8 cellular contexts compared by ENCODE assay signal in the genomic region with DNA sequence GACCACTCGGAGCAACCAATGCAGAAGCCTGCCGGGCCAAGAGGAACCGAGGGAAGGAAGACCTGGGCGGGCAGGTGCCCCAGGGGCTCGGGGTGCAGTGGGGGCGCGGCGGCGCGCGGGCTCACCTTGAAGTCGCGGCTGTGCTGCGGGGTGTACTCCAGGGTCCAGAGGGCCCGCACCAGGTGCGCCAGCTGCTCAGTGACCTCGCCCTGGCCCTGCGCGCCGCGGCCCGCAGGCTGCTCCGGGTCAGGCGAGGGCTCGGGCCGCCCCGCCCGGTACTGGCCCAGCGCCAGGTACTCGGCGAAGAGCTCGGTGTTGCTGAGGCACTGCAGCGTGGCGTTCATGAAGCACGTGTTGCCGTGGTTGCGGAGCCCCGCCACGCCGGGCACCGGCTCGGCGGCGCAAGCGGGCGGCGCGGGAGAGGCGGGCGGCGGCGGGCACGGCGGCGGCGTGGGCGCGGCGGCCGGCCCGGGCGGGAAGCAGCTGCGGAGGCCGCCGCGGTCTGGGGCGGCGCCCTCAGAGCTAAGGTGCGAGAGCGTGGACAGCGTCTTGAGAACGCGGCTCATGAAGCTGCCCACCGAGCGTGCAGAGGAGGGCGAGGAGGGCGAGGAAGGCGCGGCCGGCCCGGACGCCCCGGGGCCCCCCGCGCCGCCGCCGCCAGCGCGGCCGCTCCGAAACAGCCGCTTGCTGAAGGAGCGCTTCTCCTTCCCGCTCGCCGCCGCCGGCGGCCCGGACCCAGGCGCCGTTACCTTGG. TPM values are rescaled to one million over a fixed set of nuclear protein-coding genes. Genes with fewer than 3 reads are reported as not detected.
DNase-seq lines count a peak whose midpoint lies in the region; ATAC-seq and TF ChIP-seq lines count a peak whose summit lies in the region.

No MANE protein-coding gene starts in this region.

- peaks cover 16% of the 10 kb centered on the region for H4K20me1 ChIP-seq in Karpas-422 (ENCODE audit: insufficient read depth, low read depth, low read length)

- 0 out of 2 replicates have a peak, but pooled peaks cover 2% of the 10 kb centered on the region for H3K27me3 ChIP-seq in Karpas-422 (ENCODE audit: low read length)
- no peaks in the 10 kb centered on the region for H3K27me3 ChIP-seq in kidney epithelial cell (ENCODE audit: control insufficient read depth, insufficient read depth, low read length)

- peak overlapping the region; percentile 63; the same call in 1 of the 2 replicates for H2AFZ ChIP-seq in Karpas-422 (ENCODE audit: low read length)

- H3K9me3 ChIP-seq in ES-I3 (ENCODE audit: control insufficient read depth, insufficient read depth, low read length) = no peaks in the 10 kb centered on the region
- H3K9me3 ChIP-seq in Karpas-422 (ENCODE audit: low read length) = no peaks in the 10 kb centered on the region

- H3K9ac ChIP-seq in ES-I3 (ENCODE audit: low read depth, low read length) = peak overlapping the region; percentile 76
- H3K9ac ChIP-seq in Karpas-422 (ENCODE audit: low read length) = peak overlapping the region; percentile 64

- H3K9me2 ChIP-seq in Karpas-422 (replicated peaks; ENCODE audit: insufficient read depth, low read length) = no peaks in the 10 kb centered on the region

- TF ChIP-seq CTCF in WI38 (IDR thresholded peaks at IDR 0.05; ENCODE audit: low read depth, low read length) = no peak
- no peak for TF ChIP-seq CTCF in cardiac fibroblast (IDR thresholded peaks at IDR 0.05; ENCODE audit: low read depth, low read length)
- TF ChIP-seq CTCF in kidney epithelial cell (IDR thresholded peaks at IDR 0.05; ENCODE audit: insufficient read depth, low read length, poor library complexity, severe bottlenecking) = no peak

- ATAC-seq in GM21825 (IDR thresholded peaks at IDR 0.05; ENCODE audit: unreplicated experiment) = peak; percentile 30

- peak overlapping the region; percentile 71 for H3K4me3 ChIP-seq in Karpas-422 (ENCODE audit: low read length)
- H3K4me3 ChIP-seq in WI38 (ENCODE audit: low read depth, low read length) = peak overlapping the region; percentile 61
- peak overlapping the region; percentile 60 to 80 for H3K4me3 ChIP-seq in cardiac fibroblast (replicated peaks in 1 of 2; ENCODE audit: low read depth in 2 of 2, low read length in 2 of 2)
- H3K4me3 ChIP-seq in kidney epithelial cell (ENCODE audit: low read depth, low read length) = peak overlapping the region; percentile 56

- H3K36me3 ChIP-seq in ES-I3 (ENCODE audit: insufficient read depth, low read length) = no peaks in the 10 kb centered on the region
- no peaks in the 10 kb centered on the region for H3K36me3 ChIP-seq in Karpas-422 (ENCODE audit: insufficient read depth, low read length)
- H3K36me3 ChIP-seq in kidney epithelial cell (ENCODE audit: control insufficient read depth, insufficient read depth, low read length) = no peaks in the 10 kb centered on the region

- peaks cover 24% of the 10 kb centered on the region for H3K4me1 ChIP-seq in ES-I3 (ENCODE audit: insufficient read depth, low read length)
- peaks cover 14% of the 10 kb centered on the region for H3K4me1 ChIP-seq in Karpas-422 (ENCODE audit: low read length)

- H3K27ac ChIP-seq in Karpas-422 (ENCODE audit: low read length) = no peak overlapping the region

- peak overlapping the region; percentile 91 for H3K4me2 ChIP-seq in Karpas-422 (ENCODE audit: low read depth, low read length, poor library complexity, severe bottlenecking)

- no peaks in the 10 kb centered on the region for H3K79me2 ChIP-seq in Karpas-422 (ENCODE audit: low read length)

- DNase-seq in Karpas-422 (peak; percentile 64), cardiac fibroblast (ENCODE audit: low read depth in 2 of 2) (peak; percentile 51 to 65), kidney epithelial cell (ENCODE audit: low read depth) (no peak), NOMO-1 treated with dmso at 0.1 percent for 144 hours (lab: John Stamatoyannopoulos, UW; ENCODE audit: unreplicated experiment) (no peak)
- DNase-seq in stimulated activated CD4-positive, alpha-beta T cell treated with anti-CD3 and anti-CD28 coated beads, Interleukin-15, amount 100 ng/mL, for 48 hours (ENCODE audit: low read depth in 2 of 2) = peak; percentile 18 to 27

RNA-seq across cellular contexts. Expression of gene USP31, which starts 0.6 kb away (rescaled TPM):
- 1.4 and 3.5 TPM in 2 replicates for total RNA-seq in Karpas-422 (2014; rRNA removed; shearing (Covaris generic); ENCODE audit: low replicate concordance)
- 15.1 and 16.1 TPM in 2 replicates for total RNA-seq in kidney epithelial cell

RNA-seq across cellular contexts. Expression of gene SCNN1G, which starts 33.9 kb away (rescaled TPM):
- not detected in 2 replicates for total RNA-seq in Karpas-422 (2014; rRNA removed; shearing (Covaris generic); ENCODE audit: low replicate concordance)
- not detected in 2 replicates for total RNA-seq in kidney epithelial cell

Comparison
In these comparisons a context has a peak if more than half of its experiments do, and no peak if none do; other contexts are left out.
1. DNase-seq: peak in Karpas-422 (single experiment), cardiac fibroblast (2 of 2) and stimulated activated CD4-positive, alpha-beta T cell treated with anti-CD3 and anti-CD28 coated beads, Interleukin-15, amount 100 ng/mL, for 48 hours (2 of 2); none in kidney epithelial cell (single experiment) and NOMO-1 treated with dmso at 0.1 percent for 144 hours (single experiment).
2. Peak in every context shown above with its lines, with median percentiles within 50 percentile points of each other: H3K4me3 ChIP-seq.